ENCODE assay signal across 14 cellular contexts in genomic region chr7:117871401-117871777, GRCh38. TPM values are rescaled to one million over a fixed set of nuclear protein-coding genes. Genes with fewer than 3 reads are reported as not detected.
DNase-seq lines count a peak whose midpoint lies in the region; ATAC-seq, FAIRE-seq and TF ChIP-seq lines count a peak whose summit lies in the region.
"Had no signal": no experiment of that assay in that cellular context is flagged by ENCODE, and none has a peak within 500 bp of the region (broad histone marks: within the 10 kb centered on the region; RNA-seq: fewer than 3 reads in every experiment).

No MANE protein-coding gene starts in this region.

- H3K9me1 ChIP-seq in K562 (ENCODE audit: control insufficient read depth, insufficient read depth, low read length) = no peaks in the 10 kb centered on the region

- H3K27me3 ChIP-seq in HAP-1 (ENCODE audit: low read depth) = no peaks in the 10 kb centered on the region
- H3K27me3 ChIP-seq in K562 (ENCODE audit: control insufficient read depth in 2 of 2, insufficient read depth in 2 of 2, low read length in 2 of 2) = peaks cover 21 to 26% of the 10 kb centered on the region in 2 experiments; a peak in 4 of 5 replicates
- peaks cover 10% of the 10 kb centered on the region for H3K27me3 ChIP-seq in iPS-18a (ENCODE audit: control insufficient read depth, insufficient read depth, low read length)
- H3K27me3 ChIP-seq in rectal smooth muscle tissue (ENCODE audit: control insufficient read depth, insufficient read depth, low read length) = no peaks in the 10 kb centered on the region
- H3K27me3 ChIP-seq: BLaER1 treated with 17β-estradiol and CSF1 and Interleukin-3, amounts not matched to agents 10 nM and 100 nM had no signal

- no TSS peak for BruUV-seq in K562 (replicated peaks; lab: Mats Ljungman, UMichigan)

- no peak for FAIRE-seq in K562 (lab: Jason Lieb, UNC)
- no peak for FAIRE-seq in D721Med (lab: Jason Lieb, UNC)

- TF ChIP-seq EP300 in K562 (IDR thresholded peaks at IDR 0.05; ENCODE audit: low read length) = no peak

- intact Hi-C loops in K562 (cut with micrococcal nuclease) = no loop called here

- H3K27ac ChIP-seq in K562 (ENCODE audit: extremely low read depth, low read depth, low read length) (no peak overlapping the region), iPS-18a (ENCODE audit: low read length) (no peak overlapping the region), rectal smooth muscle tissue (ENCODE audit: low read depth, low read length) (no peak overlapping the region)
- H3K27ac ChIP-seq: BLaER1 treated with 17β-estradiol and CSF1 and Interleukin-3, amounts not matched to agents 10 nM and 100 nM; VCaP had no signal

- H2AFZ ChIP-seq in K562 (ENCODE audit: low read depth, low read length) = no peak overlapping the region

- H3K9ac ChIP-seq in K562 (ENCODE audit: insufficient read depth in 1 of 2, low read depth in 2 of 2, low read length in 2 of 2) = no peak overlapping the region
- peak overlapping the region; percentile 66 for H3K9ac ChIP-seq in iPS-18a (ENCODE audit: low read length)
- H3K9ac ChIP-seq in rectal smooth muscle tissue (ENCODE audit: low read length) = no peak overlapping the region
- H3K9ac ChIP-seq: BLaER1 treated with 17β-estradiol and CSF1 and Interleukin-3, amounts not matched to agents 10 nM and 100 nM had no signal

- no peaks in the 10 kb centered on the region for H4K20me1 ChIP-seq in K562 (replicated peaks; ENCODE audit: control insufficient read depth, insufficient read depth, low read length)
- H4K20me1 ChIP-seq: BLaER1 treated with 17β-estradiol and CSF1 and Interleukin-3, amounts not matched to agents 10 nM and 100 nM had no signal

- in situ Hi-C loops in HAP-1 (cut with MboI; ENCODE audit: low sequenced_read_pairs) = no loop called here
- in situ Hi-C loops in K562 (cut with MboI) = no loop called here
- in situ Hi-C loops in KBM-7 (cut with MboI; ENCODE audit: low pct_unique_long_range_greater_than_20kb, low sequenced_read_pairs) = no loop called here

- no peaks in the 10 kb centered on the region for H3K79me2 ChIP-seq in K562 (ENCODE audit: control insufficient read depth, insufficient read depth, low read length)

- POLR2A ChIA-PET in K562 (lab: Yijun Ruan, JAX) = interaction anchor here (0.8 to 1.0 kb wide), 3 partner anchors 14 to 23 kb away, joined by 3 read pairs; no protein-coding TSS in a partner anchor

- H3K4me1 ChIP-seq in HAP-1 (peaks cover 33% of the 10 kb centered on the region), K562 (replicated peaks in 1 of 2; ENCODE audit: control insufficient read depth in 2 of 2, insufficient read depth in 2 of 2, low read length in 2 of 2) (peaks cover 0 to 12% of the 10 kb centered on the region in 2 experiments; a peak in 2 of 5 replicates), iPS-18a (ENCODE audit: control insufficient read depth, low read depth, low read length) (peaks cover 56% of the 10 kb centered on the region), rectal smooth muscle tissue (ENCODE audit: control insufficient read depth, insufficient read depth, low read length) (no peaks in the 10 kb centered on the region)

- no peak overlapping the region for H3K4me2 ChIP-seq in K562 (ENCODE audit: insufficient read depth, low read length)
- H3K4me2 ChIP-seq: BLaER1 treated with 17β-estradiol and CSF1 and Interleukin-3, amounts not matched to agents 10 nM and 100 nM had no signal

- ATAC-seq in K562 = no peak

- 6% methylated on average over 4 of the region's 4 CpGs for WGBS in K562 (ENCODE audit: insufficient coverage, low coverage, missing lambda C conversion rate)

- H3K9me3 ChIP-seq in HAP-1 = no peaks in the 10 kb centered on the region
- no peaks in the 10 kb centered on the region for H3K9me3 ChIP-seq in K562 (replicated peaks; ENCODE audit: control insufficient read depth, insufficient read depth, low read depth, low read length)
- no peaks in the 10 kb centered on the region for H3K9me3 ChIP-seq in iPS-18a (ENCODE audit: control insufficient read depth, low read depth, low read length)

- CTCF ChIA-PET in K562 (lab: Yijun Ruan, JAX; ENCODE audit: low intra/inter-chr PET ratio) = no interaction called here

- no peak for TF ChIP-seq POLR2A in K562 (conservative IDR thresholded peaks at IDR 0.05)

- H3K36me3 ChIP-seq in HAP-1 (replicated peaks) (no peaks in the 10 kb centered on the region), K562 (ENCODE audit: control insufficient read depth, insufficient read depth, low read length) (no peaks in the 10 kb centered on the region), iPS-18a (ENCODE audit: control insufficient read depth, low read depth, low read length) (no peaks in the 10 kb centered on the region), rectal smooth muscle tissue (ENCODE audit: control insufficient read depth, insufficient read depth, low read length) (no peaks in the 10 kb centered on the region)
- H3K36me3 ChIP-seq: BLaER1 treated with 17β-estradiol and CSF1 and Interleukin-3, amounts not matched to agents 10 nM and 100 nM had no signal

- peak overlapping the region; percentile 72 for H3K4me3 ChIP-seq in HAP-1
- H3K4me3 ChIP-seq in K562 = no peak overlapping the region
- peak overlapping the region; percentile 89 for H3K4me3 ChIP-seq in iPS-18a (ENCODE audit: low read length)
- peak overlapping the region; percentile 81 for H3K4me3 ChIP-seq in rectal smooth muscle tissue (ENCODE audit: low read length)
- H3K4me3 ChIP-seq: BLaER1 treated with 17β-estradiol and CSF1 and Interleukin-3, amounts not matched to agents 10 nM and 100 nM had no signal

- DNase-seq in HAP-1 (ENCODE audit: low spot score in 2 of 2) (no peak), K562 (ENCODE audit: extremely low read depth in 1 of 4, low spot score in 3 of 4) (no peak), D721Med (ENCODE audit: insufficient read length, low spot score) (no peak), KBM-7 (no peak)
- no peak for DNase-seq in activated naive CD4-positive, alpha-beta T cell treated with Interleukin-2 at 50 U/mL for 16 hours
- DNase-seq in stimulated activated CD8-positive, alpha-beta memory T cell treated with anti-CD3 and anti-CD28 coated beads, Interleukin-4, amount 100 ng/mL, for 48 hours = no peak
- DNase-seq: central memory CD4-positive, alpha-beta T cell; DND-41; NCI-H1092 had no signal

- TF ChIP-seq CTCF in K562 (IDR thresholded peaks at IDR 0.05 in 2 of 3, conservative IDR thresholded peaks at IDR 0.05 in 1 of 3; ENCODE audit: insufficient read depth in 2 of 3, low read depth in 1 of 3, low read length in 3 of 3) (no peak), D721Med (IDR thresholded peaks at IDR 0.05; ENCODE audit: insufficient read depth, missing control alignments) (no peak)

- TF ChIP-seq RAD21 in K562 (CRISPR knock-in tag; conservative IDR thresholded peaks at IDR 0.05 in 1 of 2, IDR thresholded peaks at IDR 0.05 in 1 of 2) = no peak

TF ChIP-seq in K562, 482 proteins besides CTCF, POLR2A, EP300 and RAD21:
- TF ChIP-seq CBX2 (IDR thresholded peaks at IDR 0.05; ENCODE audit: insufficient read depth, low read length, poor library complexity, severe bottlenecking) (peak; percentile 29), ZKSCAN1 (IDR thresholded peaks at IDR 0.05; ENCODE audit: low read depth, low read length) (no peak)
- TF ChIP-seq, protein P1, sequence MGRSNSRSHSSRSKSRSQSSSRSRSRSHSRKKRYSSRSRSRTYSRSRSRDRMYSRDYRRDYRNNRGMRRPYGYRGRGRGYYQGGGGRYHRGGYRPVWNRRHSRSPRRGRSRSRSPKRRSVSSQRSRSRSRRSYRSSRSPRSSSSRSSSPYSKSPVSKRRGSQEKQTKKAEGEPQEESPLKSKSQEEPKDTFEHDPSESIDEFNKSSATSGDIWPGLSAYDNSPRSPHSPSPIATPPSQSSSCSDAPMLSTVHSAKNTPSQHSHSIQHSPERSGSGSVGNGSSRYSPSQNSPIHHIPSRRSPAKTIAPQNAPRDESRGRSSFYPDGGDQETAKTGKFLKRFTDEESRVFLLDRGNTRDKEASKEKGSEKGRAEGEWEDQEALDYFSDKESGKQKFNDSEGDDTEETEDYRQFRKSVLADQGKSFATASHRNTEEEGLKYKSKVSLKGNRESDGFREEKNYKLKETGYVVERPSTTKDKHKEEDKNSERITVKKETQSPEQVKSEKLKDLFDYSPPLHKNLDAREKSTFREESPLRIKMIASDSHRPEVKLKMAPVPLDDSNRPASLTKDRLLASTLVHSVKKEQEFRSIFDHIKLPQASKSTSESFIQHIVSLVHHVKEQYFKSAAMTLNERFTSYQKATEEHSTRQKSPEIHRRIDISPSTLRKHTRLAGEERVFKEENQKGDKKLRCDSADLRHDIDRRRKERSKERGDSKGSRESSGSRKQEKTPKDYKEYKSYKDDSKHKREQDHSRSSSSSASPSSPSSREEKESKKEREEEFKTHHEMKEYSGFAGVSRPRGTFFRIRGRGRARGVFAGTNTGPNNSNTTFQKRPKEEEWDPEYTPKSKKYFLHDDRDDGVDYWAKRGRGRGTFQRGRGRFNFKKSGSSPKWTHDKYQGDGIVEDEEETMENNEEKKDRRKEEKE (IDR thresholded peaks at IDR 0.05; ENCODE audit: borderline replicate concordance in 1 of 2, control insufficient read depth in 1 of 2, low read depth in 2 of 2, low read length in 1 of 2) = no peak
TF ChIP-seq in K562: peak in this region for 1.

RNA-seq across cellular contexts. Expression of gene CTTNBP2, which starts 1.9 kb away (rescaled TPM):
- not detected in 2 replicates for total RNA-seq in K562 (2011; cell fraction: chromatin; rRNA removed; ENCODE audit: low replicate concordance)
- total RNA-seq in K562 (2011; cell fraction: nucleolus; rRNA removed) = not detected in 2 replicates
- not detected in 2 replicates for total RNA-seq in K562 (2011; cell fraction: nucleoplasm; rRNA removed)
- 0.05 TPM in 1 of 2 replicates, not detected in the other for total RNA-seq in K562 (2014; rRNA removed)
- not detected in 2 replicates for total RNA-seq in K562 (2014; rRNA removed; fragmentation: Illumina TruSeq; extraction: Trizol)
- total RNA-seq in K562 (2015; rRNA removed; fragmentation: Illumina TruSeq; extraction: Trizol) = 0.11 TPM in 1 of 2 replicates, not detected in the other
- 0.09 TPM in 1 of 2 replicates, not detected in the other for total RNA-seq in K562 (2021)
- polyA plus RNA-seq in K562 (2011; rRNA removed) = not detected in 2 replicates
- polyA plus RNA-seq in K562 (2011; cell fraction: cytosol; rRNA removed) = 0.01 TPM in 1 of 2 replicates, not detected in the other
- polyA plus RNA-seq in K562 (2011; cell fraction: nucleus; rRNA removed) = not detected in 2 replicates
- polyA plus RNA-seq in K562 (2012) = not detected in 2 replicates
- polyA plus RNA-seq in K562 (2014; fragmentation: Illumina TruSeq; extraction: Trizol) = not detected in 2 replicates
- not detected for polyA plus RNA-seq in K562 (2014; fragmentation: Nextera tagmentation; extraction: Ambion mirVana)
- polyA plus RNA-seq in K562 (2014; rRNA removed) = not detected in 2 replicates
- polyA minus RNA-seq in K562 (2011; rRNA and poly(A)+ RNA removed) = 0.04 TPM in 1 of 2 replicates, not detected in the other
- not detected in 2 replicates for polyA minus RNA-seq in K562 (2011; cell fraction: cytosol; rRNA and poly(A)+ RNA removed)
- not detected in 2 replicates for polyA minus RNA-seq in K562 (2011; cell fraction: nucleus; rRNA and poly(A)+ RNA removed)
- total RNA-seq: pulmonary artery endothelial cell had no signal
